In genomic region chr1:52141513-52142219, GRCh38 we compare ENCODE assay signal across 9 cellular contexts. TPM values are rescaled to one million over a fixed set of nuclear protein-coding genes. Genes with fewer than 3 reads are reported as not detected.
DNase-seq lines count a peak whose midpoint lies in the region; ATAC-seq, FAIRE-seq and TF ChIP-seq lines count a peak whose summit lies in the region.
"Had no signal": no experiment of that assay in that cellular context is flagged by ENCODE, and none has a peak within 500 bp of the region (broad histone marks: within the 10 kb centered on the region; RNA-seq: fewer than 3 reads in every experiment).

Gene ZFYVE9 (plus strand): TSS chr1:52142089. CDS start chr1:52233207, 91,118 bp downstream.

- no peaks in the 10 kb centered on the region for H3K27me3 ChIP-seq in BE2C

- peak; percentile 46 for ATAC-seq in HG03469 (IDR thresholded peaks at IDR 0.05; ENCODE audit: unreplicated experiment)

- H3K9me3 ChIP-seq in BE2C: no peaks in the 10 kb centered on the region

- DNase-seq in BE2C (peak; percentile 79), GM19239 (ENCODE audit: insufficient read length, low spot score) (peak; percentile 74), NOMO-1 treated with dmso at 0.1 percent for 144 hours (lab: John Stamatoyannopoulos, UW; ENCODE audit: unreplicated experiment) (peak; percentile 32), activated T-cell treated with anti-CD3 and anti-CD28 coated beads for 1 hour (ENCODE audit: low read depth) (peak; percentile 58), epithelial cell of esophagus (ENCODE audit: low read depth) (peak; percentile 83), middle frontal gyrus (ENCODE audit: extremely low spot score, low spot score) (peak; percentile 68)
- peak; percentile 49 to 66 for DNase-seq in stimulated activated CD8-positive, alpha-beta memory T cell treated with anti-CD3 and anti-CD28 coated beads, Interleukin-2, amount 100 ng/mL, for 48 hours (ENCODE audit: low read depth in 2 of 2)

- H3K36me3 ChIP-seq in BE2C: no peaks in the 10 kb centered on the region

- H3K4me3 ChIP-seq in BE2C (ENCODE audit: low read depth, low read length) (peak within 1 kb of the TSS; percentile 83), epithelial cell of esophagus (ENCODE audit: low read length) (peak within 1 kb of the TSS; percentile 79)

- no peaks in the 10 kb centered on the region for H3K4me1 ChIP-seq in BE2C

- no peak for FAIRE-seq in GM19239 (lab: Jason Lieb, UNC)
- FAIRE-seq: TTC549 had no signal

- TF ChIP-seq CTCF in BE2C (IDR thresholded peaks at IDR 0.05; ENCODE audit: low read depth, low read length) (peak; percentile 37), epithelial cell of esophagus (IDR thresholded peaks at IDR 0.05; ENCODE audit: insufficient read depth, low read depth, low read length, missing control alignments) (peak; percentile 23)

RNA-seq across cellular contexts. Expression of gene ZFYVE9, which starts in this region (rescaled TPM):
- polyA plus RNA-seq in BE2C (2012; ENCODE audit: insufficient read depth, insufficient read length, low read depth): 10.3 TPM

Comparison
In these comparisons a context has a peak if more than half of its experiments do, and no peak if none do; other contexts are left out.
1. Peak in every context shown above with its lines: DNase-seq, ATAC-seq and H3K4me3 ChIP-seq.
2. DNase-seq: peak in every context shown above with its lines; median percentile 83 in epithelial cell of esophagus; 79 in BE2C; 74 in GM19239; 68 in middle frontal gyrus; 58 in activated T-cell treated with anti-CD3 and anti-CD28 coated beads for 1 hour; 58 in stimulated activated CD8-positive, alpha-beta memory T cell treated with anti-CD3 and anti-CD28 coated beads, Interleukin-2, amount 100 ng/mL, for 48 hours; 32 in NOMO-1 treated with dmso at 0.1 percent for 144 hours.